Comparison of ENCODE assay signal across 22 cellular contexts in the genomic region with DNA sequence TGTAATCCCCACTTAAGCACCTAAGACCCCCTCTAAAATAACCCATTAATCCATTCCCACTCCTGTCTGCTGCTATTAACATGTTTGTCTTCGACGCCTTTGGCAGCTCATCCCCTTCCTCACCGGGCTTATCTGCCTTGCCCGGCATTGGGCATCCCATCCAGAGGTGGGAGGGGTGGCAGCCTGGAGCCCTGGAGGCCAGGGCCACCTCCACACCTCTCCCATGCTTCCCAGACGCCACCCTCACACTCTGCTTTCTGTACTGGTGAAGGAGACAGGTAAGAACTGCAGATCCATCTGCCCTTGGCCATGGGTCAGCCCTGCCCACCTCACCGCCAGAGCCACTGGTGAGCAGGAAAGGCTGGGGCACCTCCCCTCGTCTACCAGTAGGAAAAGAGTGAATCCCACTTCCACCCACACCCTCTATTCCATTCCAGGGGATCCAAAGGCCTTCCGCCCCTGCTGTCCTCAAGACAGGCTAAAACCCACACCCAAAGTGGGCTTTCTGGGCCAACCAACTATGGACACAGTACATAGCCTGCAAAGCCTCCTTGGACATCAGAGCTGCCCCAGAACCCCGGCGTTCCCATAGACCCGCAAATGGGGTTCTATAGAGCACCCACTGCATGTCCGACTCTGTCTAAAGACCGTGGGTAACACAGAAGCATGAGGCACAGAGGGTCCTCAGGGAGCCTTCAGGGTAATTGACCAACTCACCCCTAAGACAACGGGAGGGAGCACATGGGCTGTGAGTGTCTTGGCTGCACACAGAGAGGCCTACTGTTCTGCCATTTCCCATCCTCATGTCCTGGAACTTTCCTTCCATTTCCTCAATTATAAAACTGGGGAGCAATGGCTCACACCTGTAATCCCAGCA. TPM values are rescaled to one million over a fixed set of nuclear protein-coding genes. Genes with fewer than 3 reads are reported as not detected.
DNase-seq lines count a peak whose midpoint lies in the region; ATAC-seq and TF ChIP-seq lines count a peak whose summit lies in the region.
"Had no signal": no experiment of that assay in that cellular context is flagged by ENCODE, and none has a peak within 500 bp of the region (broad histone marks: within the 10 kb centered on the region; RNA-seq: fewer than 3 reads in every experiment).

No MANE protein-coding gene starts in this region.

- TF ChIP-seq CTCF in left ventricle myocardium inferior (IDR thresholded peaks at IDR 0.05; ENCODE audit: borderline replicate concordance) (no peak), sigmoid colon (IDR thresholded peaks at IDR 0.05) (no peak)

- no peaks in the 10 kb centered on the region for H3K4me1 Mint-ChIP-seq in activated CD4-positive, alpha-beta T cell treated with anti-CD3 and anti-CD28 coated beads, Interleukin-2, amount 10 ng/mL, durations not matched to agents 7 days and 5 days

- no peak for TF ChIP-seq POLR2A in sigmoid colon (IDR thresholded peaks at IDR 0.05)

- peaks cover 22% of the 10 kb centered on the region for H3K9me3 ChIP-seq in left ventricle myocardium inferior (replicated peaks)
- H3K9me3 ChIP-seq in sigmoid colon: no peaks in the 10 kb centered on the region
- H3K9me3 ChIP-seq: thoracic aorta had no signal

- H3K9me3 Mint-ChIP-seq in activated CD4-positive, alpha-beta T cell treated with anti-CD3 and anti-CD28 coated beads, Interleukin-2, amount 10 ng/mL, durations not matched to agents 7 days and 5 days: no peaks in the 10 kb centered on the region

- H3K27ac ChIP-seq in left ventricle myocardium inferior (replicated peaks) (no peak overlapping the region), sigmoid colon (no peak overlapping the region)
- H3K27ac ChIP-seq: BLaER1 treated with 17β-estradiol and CSF1 and Interleukin-3, amounts not matched to agents 10 nM and 100 nM; left lung; skin epidermis; thoracic aorta had no signal

- CTCF ChIA-PET in activated CD4-positive, alpha-beta T cell treated with anti-CD3 and anti-CD28 coated beads, Interleukin-2, amount 10 ng/mL, durations not matched to agents 7 days and 5 days (lab: Charles Lee): no interaction called here
- CTCF ChIA-PET in HEK293T (lab: Yijun Ruan, JAX): no interaction called here

- H3K27me3 ChIP-seq in left ventricle myocardium inferior (ENCODE audit: low read depth): peaks cover 80% of the 10 kb centered on the region
- H3K27me3 ChIP-seq in sigmoid colon: no peaks in the 10 kb centered on the region
- H3K27me3 ChIP-seq: BLaER1 treated with 17β-estradiol and CSF1 and Interleukin-3, amounts not matched to agents 10 nM and 100 nM had no signal

- H3K4me1 ChIP-seq in left ventricle myocardium inferior: no peaks in the 10 kb centered on the region
- H3K4me1 ChIP-seq in sigmoid colon: peaks cover 0 to 4% (median 0%) of the 10 kb centered on the region in 4 donors
- H3K4me1 ChIP-seq: BLaER1 treated with 17β-estradiol and CSF1 and Interleukin-3, amounts not matched to agents 10 nM and 100 nM; left lung had no signal

- peak; percentile 1 for DNase-seq in activated CD4-positive, alpha-beta T cell treated with anti-CD3 and anti-CD28 coated beads, Interleukin-2, amount 10 ng/mL, durations not matched to agents 7 days and 5 days
- no peak for DNase-seq in activated CD4-positive, alpha-beta T cell treated with anti-CD3 and anti-CD28 coated beads, Interleukin-2, amount 50 U/mL, for 4 hours
- DNase-seq in HEK293T (ENCODE audit: extremely low spot score) (peak; percentile 4), left ventricle myocardium inferior (peak; percentile 6), sigmoid colon (peak; percentile 34), NCI-H1417 (lab: John Stamatoyannopoulos, UW) (no peak), Ammon's horn (ENCODE audit: low spot score) (no peak)
- DNase-seq: 8988T, activated gamma-delta T cell, DMS 273 treated with DMSO at 0.1 percent for 48 hours, GOT3, IMR-90, NCI-H2029 treated with DMSO at 0.1 percent for 48 hours, NCI-H526 had no signal

- intact Hi-C loops in left ventricle myocardium inferior (cut with micrococcal nuclease) (no loop called here), sigmoid colon (cut with DNase I) (no loop called here)

- H3K36me3 Mint-ChIP-seq in activated CD4-positive, alpha-beta T cell treated with anti-CD3 and anti-CD28 coated beads, Interleukin-2, amount 10 ng/mL, durations not matched to agents 7 days and 5 days (ENCODE audit: low read depth): no peaks in the 10 kb centered on the region

- no peak for ATAC-seq in GM21447 (IDR thresholded peaks at IDR 0.05; ENCODE audit: unreplicated experiment)
- ATAC-seq: left lung, Panc1 had no signal

- peaks cover 21% of the 10 kb centered on the region for H3K27me3 Mint-ChIP-seq in activated CD4-positive, alpha-beta T cell treated with anti-CD3 and anti-CD28 coated beads, Interleukin-2, amount 10 ng/mL, durations not matched to agents 7 days and 5 days

- no peak overlapping the region for H3K4me3 Mint-ChIP-seq in activated CD4-positive, alpha-beta T cell treated with anti-CD3 and anti-CD28 coated beads, Interleukin-2, amount 10 ng/mL, durations not matched to agents 7 days and 5 days

- no peak for TF ChIP-seq EP300 in sigmoid colon (IDR thresholded peaks at IDR 0.05)

- no peak overlapping the region for H3K4me3 ChIP-seq in left ventricle myocardium inferior
- H3K4me3 ChIP-seq in sigmoid colon: no peak overlapping the region
- H3K4me3 ChIP-seq: BLaER1 treated with 17β-estradiol and CSF1 and Interleukin-3, amounts not matched to agents 10 nM and 100 nM; left lung; skin epidermis; thoracic aorta had no signal

- POLR2A ChIA-PET in activated CD4-positive, alpha-beta T cell treated with anti-CD3 and anti-CD28 coated beads, Interleukin-2, amount 10 ng/mL, durations not matched to agents 7 days and 5 days (lab: Charles Lee): no interaction called here
- POLR2A ChIA-PET in HEK293T (lab: Yijun Ruan, JAX): no interaction called here

- H3K36me3 ChIP-seq in left ventricle myocardium inferior (no peaks in the 10 kb centered on the region), sigmoid colon (peaks cover 0 to 16% (median 0%) of the 10 kb centered on the region in 4 donors)
- H3K36me3 ChIP-seq: BLaER1 treated with 17β-estradiol and CSF1 and Interleukin-3, amounts not matched to agents 10 nM and 100 nM; left lung; thoracic aorta had no signal

- WGBS in sigmoid colon, 2 donors: 74 to 83% methylated on average over 14 of the region's 14 CpGs

- no peak overlapping the region for H3K27ac Mint-ChIP-seq in activated CD4-positive, alpha-beta T cell treated with anti-CD3 and anti-CD28 coated beads, Interleukin-2, amount 10 ng/mL, durations not matched to agents 7 days and 5 days

TF ChIP-seq in HEK293T, 16 proteins besides CTCF, POLR2A, EP300 and RAD21:
- TF ChIP-seq FOXM1 (IDR thresholded peaks at IDR 0.05; ENCODE audit: borderline replicate concordance): no peak

RNA-seq across cellular contexts. Expression of a gene that starts 23.3 kb away (rescaled TPM):
- not detected for total RNA-seq in activated CD4-positive, alpha-beta T cell treated with anti-CD3 and anti-CD28 coated beads, Interleukin-2, amount 10 ng/mL, durations not matched to agents 7 days and 5 days
- total RNA-seq in left ventricle myocardium inferior: not detected
- 10 to 100 TPM; 30.1 to 82.9 (median 49.5) TPM for total RNA-seq in sigmoid colon
- 1 to 10 TPM in 2 of 3 donors, not detected in 1; 1.2 to 2.4 TPM for polyA plus RNA-seq in sigmoid colon
- total RNA-seq: chondrocyte, IMR-90, left lung, osteoblast, thoracic aorta had no signal

Comparison
In these comparisons a context has a peak if more than half of its experiments do, and no peak if none do; other contexts are left out.
1. DNase-seq: peak in activated CD4-positive, alpha-beta T cell treated with anti-CD3 and anti-CD28 coated beads, Interleukin-2, amount 10 ng/mL, durations not matched to agents 7 days and 5 days (single experiment), HEK293T (single experiment), left ventricle myocardium inferior (single experiment) and sigmoid colon (single experiment); none in activated CD4-positive, alpha-beta T cell treated with anti-CD3 and anti-CD28 coated beads, Interleukin-2, amount 50 U/mL, for 4 hours (0 of 2), NCI-H1417 (0 of 3) and Ammon's horn (single experiment).
2. RNA of a gene that starts 23.3 kb away (total RNA-seq): 30.1 to 82.9 TPM in sigmoid colon; not detected in activated CD4-positive, alpha-beta T cell treated with anti-CD3 and anti-CD28 coated beads, Interleukin-2, amount 10 ng/mL, durations not matched to agents 7 days and 5 days and not detected in left ventricle myocardium inferior (single experiment); every median in the first group is over 10 times any median in the second.